ENCODE assay signal across 9 cellular contexts in genomic region chr1:21254335-21254951, GRCh38. TPM values are rescaled to one million over a fixed set of nuclear protein-coding genes. Genes with fewer than 3 reads are reported as not detected.
DNase-seq lines count a peak whose midpoint lies in the region; ATAC-seq and TF ChIP-seq lines count a peak whose summit lies in the region.
"Had no signal": no experiment of that assay in that cellular context is flagged by ENCODE, and none has a peak within 500 bp of the region (broad histone marks: within the 10 kb centered on the region; RNA-seq: fewer than 3 reads in every experiment).

No MANE protein-coding gene starts in this region.

- H3K27me3 Mint-ChIP-seq in chondrocyte (ENCODE audit: low read depth) (no peaks in the 10 kb centered on the region), memory B cell (no peaks in the 10 kb centered on the region)

- H3K36me3 ChIP-seq in thyroid gland: peaks cover 29 to 46% of the 10 kb centered on the region in 2 donors

- H3K36me3 Mint-ChIP-seq in chondrocyte (ENCODE audit: low read depth) (peaks cover 18% of the 10 kb centered on the region), memory B cell (peaks cover 22% of the 10 kb centered on the region)

- DNase-seq in NCI-H524 treated with DMSO at 0.1 percent for 48 hours (lab: John Stamatoyannopoulos, UW) (peak; percentile 71), chondrocyte (ENCODE audit: low spot score) (no peak), memory B cell (ENCODE audit: low spot score in 2 of 2) (no peak), thyroid gland (peak in 1 of 2 donors; percentile 21), NK-92 (lab: John Stamatoyannopoulos, UW; ENCODE audit: unreplicated experiment) (no peak), NOMO-1 treated with dmso at 0.1 percent for 144 hours (lab: John Stamatoyannopoulos, UW; ENCODE audit: unreplicated experiment) (no peak)

- no peaks in the 10 kb centered on the region for H3K27me3 ChIP-seq in thyroid gland
- H3K27me3 ChIP-seq: upper lobe of right lung had no signal

- TF ChIP-seq CTCF in chondrocyte (IDR thresholded peaks at IDR 0.05): no peak
- TF ChIP-seq CTCF in thyroid gland (IDR thresholded peaks at IDR 0.05): no peak

- peak overlapping the region; percentile 77 for H3K27ac Mint-ChIP-seq in chondrocyte (ENCODE audit: unreplicated experiment)
- H3K27ac Mint-ChIP-seq in memory B cell: no peak overlapping the region

- H3K4me1 Mint-ChIP-seq in chondrocyte (ENCODE audit: low read depth) (peaks cover 31% of the 10 kb centered on the region), memory B cell (peaks cover 7% of the 10 kb centered on the region)

- no peak overlapping the region for H3K4me3 Mint-ChIP-seq in chondrocyte (ENCODE audit: unreplicated experiment)
- no peak overlapping the region for H3K4me3 Mint-ChIP-seq in memory B cell

- peaks cover 14 to 18% of the 10 kb centered on the region in 2 donors for H3K4me1 ChIP-seq in thyroid gland

- H3K9me3 ChIP-seq in thyroid gland: no peaks in the 10 kb centered on the region
- H3K9me3 ChIP-seq: upper lobe of right lung had no signal

- H3K4me3 ChIP-seq in thyroid gland (replicated peaks in 1 of 3): no peak overlapping the region
- H3K4me3 ChIP-seq: upper lobe of right lung had no signal

- peak; percentile 5 for ATAC-seq in memory B cell (ENCODE audit: low read depth)
- no peak for ATAC-seq in HG03571 (IDR thresholded peaks at IDR 0.05; ENCODE audit: unreplicated experiment)
- ATAC-seq in HG03469 (IDR thresholded peaks at IDR 0.05; ENCODE audit: unreplicated experiment): no peak

- H3K9me3 Mint-ChIP-seq in chondrocyte (ENCODE audit: low read depth) (no peaks in the 10 kb centered on the region), memory B cell (no peaks in the 10 kb centered on the region)

- H3K27ac ChIP-seq in thyroid gland: peak overlapping the region in 2 of 3 donors; percentile 15 to 53
- H3K27ac ChIP-seq: upper lobe of right lung had no signal

- TF ChIP-seq POLR2A in thyroid gland (IDR thresholded peaks at IDR 0.05): no peak

- 74 to 80% methylated on average over 8 of the region's 8 CpGs for WGBS in thyroid gland, 2 donors

- intact Hi-C loops in thyroid gland (cut with DNase I): loop anchor here (2.0 to 10.0 kb wide), 2 partner anchors 114 to 410 kb away; partner anchors contain the start of gene RAP1GAP

RNA-seq across cellular contexts. Expression of gene ECE1, which starts 35.8 kb away (rescaled TPM):
- total RNA-seq in chondrocyte (83.7 to 99.2 TPM (median 98.5 TPM) in 3 replicates), thyroid gland (100 to 1,000 TPM in 2 of 4 donors, 10 to 100 TPM in 2; 74.5 to 146 (median 97.2) TPM)
